In the genomic region with DNA sequence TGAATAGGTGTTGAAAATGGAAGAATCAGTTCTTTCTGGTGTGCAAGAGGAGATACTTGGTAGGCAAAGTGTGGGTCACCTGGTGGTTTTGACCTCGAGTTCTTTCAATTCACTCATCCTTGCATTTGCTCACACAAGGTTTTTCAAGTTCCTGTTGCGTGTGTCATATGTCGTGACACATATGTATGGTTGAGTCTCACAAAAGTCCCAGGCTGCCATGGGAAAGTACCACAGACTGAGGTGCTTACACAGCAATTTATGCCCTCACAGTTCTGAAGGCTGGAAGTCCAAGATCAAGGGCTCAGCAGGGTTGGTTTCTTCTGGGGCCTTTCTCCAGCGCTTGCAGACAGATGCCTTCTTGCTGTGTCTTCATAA, we compare ENCODE assay signal across 11 cellular contexts.
DNase-seq lines count a peak whose midpoint lies in the region; ATAC-seq and TF ChIP-seq lines count a peak whose summit lies in the region.
"Had no signal": no experiment of that assay in that cellular context is flagged by ENCODE, and none has a peak within 500 bp of the region (broad histone marks: within the 10 kb centered on the region; RNA-seq: fewer than 3 reads in every experiment).

No MANE protein-coding gene starts in this region.

- H3K27me3 Mint-ChIP-seq in CD4-positive, CD25-positive, alpha-beta regulatory T cell: no peaks in the 10 kb centered on the region
- H3K27me3 Mint-ChIP-seq in central memory CD8-positive, alpha-beta T cell: no peaks in the 10 kb centered on the region
- no peaks in the 10 kb centered on the region for H3K27me3 Mint-ChIP-seq in osteocyte (ENCODE audit: unreplicated experiment)

- DNase-seq in CD4-positive, CD25-positive, alpha-beta regulatory T cell: peak in 1 of 3 donors; percentile 28
- no peak for DNase-seq in central memory CD8-positive, alpha-beta T cell (ENCODE audit: low spot score in 2 of 2)
- DNase-seq in occipital lobe (lab: John Stamatoyannopoulos, UW) (no peak), osteocyte (ENCODE audit: extremely low spot score, unreplicated experiment) (no peak), HUDEP-2 (lab: John Stamatoyannopoulos, UW; ENCODE audit: unreplicated experiment in 76 of 76) (no peak)
- DNase-seq: HCEC 1CT, SK-N-SH had no signal

- H3K9me3 ChIP-seq in CD4-positive, CD25-positive, alpha-beta regulatory T cell (ENCODE audit: control insufficient read depth in 2 of 2, low read length in 2 of 2): no peaks in the 10 kb centered on the region
- H3K9me3 ChIP-seq: SK-N-SH had no signal

- no peaks in the 10 kb centered on the region for H3K27me3 ChIP-seq in CD4-positive, CD25-positive, alpha-beta regulatory T cell (ENCODE audit: control insufficient read depth, insufficient read depth, low read length)
- H3K27me3 ChIP-seq: BLaER1 treated with 17β-estradiol and CSF1 and Interleukin-3, amounts not matched to agents 10 nM and 100 nM had no signal

- H3K4me1 Mint-ChIP-seq in CD4-positive, CD25-positive, alpha-beta regulatory T cell: peaks cover 53 to 96% (median 87%) of the 10 kb centered on the region in 4 donors
- H3K4me1 Mint-ChIP-seq in central memory CD8-positive, alpha-beta T cell: peaks cover 80% of the 10 kb centered on the region
- peaks cover 14% of the 10 kb centered on the region for H3K4me1 Mint-ChIP-seq in osteocyte (ENCODE audit: unreplicated experiment)

- H3K27ac ChIP-seq in CD4-positive, CD25-positive, alpha-beta regulatory T cell (ENCODE audit: insufficient read depth, low read length, poor library complexity, severe bottlenecking): peak overlapping the region; percentile 49

- H3K4me3 Mint-ChIP-seq in CD4-positive, CD25-positive, alpha-beta regulatory T cell: peak overlapping the region; percentile 7 to 85 (median 69)
- peak overlapping the region; percentile 22 for H3K4me3 Mint-ChIP-seq in central memory CD8-positive, alpha-beta T cell
- no peak overlapping the region for H3K4me3 Mint-ChIP-seq in osteocyte (ENCODE audit: unreplicated experiment)

- peak overlapping the region; percentile 39 for H3K4me3 ChIP-seq in CD4-positive, CD25-positive, alpha-beta regulatory T cell (ENCODE audit: low read depth, low read length)
- H3K4me3 ChIP-seq: BLaER1 treated with 17β-estradiol and CSF1 and Interleukin-3, amounts not matched to agents 10 nM and 100 nM had no signal

- no peak for TF ChIP-seq CTCF in osteocyte (IDR thresholded peaks at IDR 0.05)

- peak in 1 of 2 donors; percentile 33 for ATAC-seq in CD4-positive, CD25-positive, alpha-beta regulatory T cell (ENCODE audit: low read depth in 2 of 2)
- ATAC-seq in GM19035 (IDR thresholded peaks at IDR 0.05; ENCODE audit: unreplicated experiment): peak; percentile 43
- peak; percentile 41 for ATAC-seq in HG03460 (IDR thresholded peaks at IDR 0.05; ENCODE audit: unreplicated experiment)
- peak; percentile 28 for ATAC-seq in central memory CD8-positive, alpha-beta T cell (replicated peaks; ENCODE audit: extremely low read depth, poor library complexity, severe bottlenecking)
- no peak for ATAC-seq in GM18868 (IDR thresholded peaks at IDR 0.05; ENCODE audit: unreplicated experiment)

- peaks cover 85% of the 10 kb centered on the region for H3K4me1 ChIP-seq in CD4-positive, CD25-positive, alpha-beta regulatory T cell (ENCODE audit: control insufficient read depth, insufficient read depth, low read length, poor library complexity, severe bottlenecking)

- H3K36me3 ChIP-seq in CD4-positive, CD25-positive, alpha-beta regulatory T cell (ENCODE audit: control insufficient read depth, insufficient read depth, low read length): peaks cover 7% of the 10 kb centered on the region

- no peaks in the 10 kb centered on the region for H3K9me3 Mint-ChIP-seq in CD4-positive, CD25-positive, alpha-beta regulatory T cell
- no peaks in the 10 kb centered on the region for H3K9me3 Mint-ChIP-seq in central memory CD8-positive, alpha-beta T cell
- no peaks in the 10 kb centered on the region for H3K9me3 Mint-ChIP-seq in osteocyte (ENCODE audit: unreplicated experiment)

- H3K36me3 Mint-ChIP-seq in CD4-positive, CD25-positive, alpha-beta regulatory T cell: peaks cover 26% of the 10 kb centered on the region
- H3K36me3 Mint-ChIP-seq in central memory CD8-positive, alpha-beta T cell (ENCODE audit: insufficient read depth): peaks cover 15% of the 10 kb centered on the region
- H3K36me3 Mint-ChIP-seq in osteocyte (ENCODE audit: unreplicated experiment): no peaks in the 10 kb centered on the region

- H3K27ac Mint-ChIP-seq in CD4-positive, CD25-positive, alpha-beta regulatory T cell: peak overlapping the region; percentile 89 to 98 (median 89)
- H3K27ac Mint-ChIP-seq in central memory CD8-positive, alpha-beta T cell (ENCODE audit: low read depth): peak overlapping the region; percentile 81
- H3K27ac Mint-ChIP-seq in osteocyte (ENCODE audit: unreplicated experiment): no peak overlapping the region
